1 cellular context compared by ENCODE assay signal in the genomic region with DNA sequence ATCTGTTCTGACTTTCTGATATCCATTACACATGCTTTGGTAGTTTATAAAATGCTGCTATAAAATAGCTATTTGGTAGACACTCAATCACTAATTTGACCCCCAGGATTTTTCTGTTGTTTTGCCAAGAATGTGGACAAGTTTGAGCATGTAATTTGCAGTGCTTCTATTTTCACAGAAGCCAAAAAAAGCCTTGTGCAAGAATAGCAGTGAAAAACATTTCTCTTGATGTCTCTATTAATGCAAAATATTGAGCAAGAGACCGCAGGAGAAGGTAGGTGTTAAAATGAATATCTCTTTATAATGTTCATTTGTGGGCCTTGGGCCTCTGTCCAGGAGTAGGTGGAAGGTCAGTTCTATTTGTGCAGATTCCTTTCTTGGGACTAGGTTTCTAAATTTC.
TF ChIP-seq lines count a peak whose summit lies in the region.

No MANE protein-coding gene starts in this region.

TF ChIP-seq in HEK293, 187 proteins besides CTCF, POLR2A, EP300 and RAD21:
- TF ChIP-seq, protein P1, sequence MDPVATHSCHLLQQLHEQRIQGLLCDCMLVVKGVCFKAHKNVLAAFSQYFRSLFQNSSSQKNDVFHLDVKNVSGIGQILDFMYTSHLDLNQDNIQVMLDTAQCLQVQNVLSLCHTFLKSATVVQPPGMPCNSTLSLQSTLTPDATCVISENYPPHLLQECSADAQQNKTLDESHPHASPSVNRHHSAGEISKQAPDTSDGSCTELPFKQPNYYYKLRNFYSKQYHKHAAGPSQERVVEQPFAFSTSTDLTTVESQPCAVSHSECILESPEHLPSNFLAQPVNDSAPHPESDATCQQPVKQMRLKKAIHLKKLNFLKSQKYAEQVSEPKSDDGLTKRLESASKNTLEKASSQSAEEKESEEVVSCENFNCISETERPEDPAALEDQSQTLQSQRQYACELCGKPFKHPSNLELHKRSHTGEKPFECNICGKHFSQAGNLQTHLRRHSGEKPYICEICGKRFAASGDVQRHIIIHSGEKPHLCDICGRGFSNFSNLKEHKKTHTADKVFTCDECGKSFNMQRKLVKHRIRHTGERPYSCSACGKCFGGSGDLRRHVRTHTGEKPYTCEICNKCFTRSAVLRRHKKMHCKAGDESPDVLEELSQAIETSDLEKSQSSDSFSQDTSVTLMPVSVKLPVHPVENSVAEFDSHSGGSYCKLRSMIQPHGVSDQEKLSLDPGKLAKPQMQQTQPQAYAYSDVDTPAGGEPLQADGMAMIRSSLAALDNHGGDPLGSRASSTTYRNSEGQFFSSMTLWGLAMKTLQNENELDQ (tag by site-specific recombination; IDR thresholded peaks at IDR 0.05; ENCODE audit: low read depth) = no peak
- peak; percentile 39; the same call in 1 of the 2 replicates for TF ChIP-seq GLIS1 (tag by site-specific recombination; IDR thresholded peaks at IDR 0.05)
- TF ChIP-seq, protein P2, sequence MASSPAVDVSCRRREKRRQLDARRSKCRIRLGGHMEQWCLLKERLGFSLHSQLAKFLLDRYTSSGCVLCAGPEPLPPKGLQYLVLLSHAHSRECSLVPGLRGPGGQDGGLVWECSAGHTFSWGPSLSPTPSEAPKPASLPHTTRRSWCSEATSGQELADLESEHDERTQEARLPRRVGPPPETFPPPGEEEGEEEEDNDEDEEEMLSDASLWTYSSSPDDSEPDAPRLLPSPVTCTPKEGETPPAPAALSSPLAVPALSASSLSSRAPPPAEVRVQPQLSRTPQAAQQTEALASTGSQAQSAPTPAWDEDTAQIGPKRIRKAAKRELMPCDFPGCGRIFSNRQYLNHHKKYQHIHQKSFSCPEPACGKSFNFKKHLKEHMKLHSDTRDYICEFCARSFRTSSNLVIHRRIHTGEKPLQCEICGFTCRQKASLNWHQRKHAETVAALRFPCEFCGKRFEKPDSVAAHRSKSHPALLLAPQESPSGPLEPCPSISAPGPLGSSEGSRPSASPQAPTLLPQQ (tag by site-specific recombination; IDR thresholded peaks at IDR 0.05) = 0 out of 2 replicates have a peak, but pooled peaks have one; percentile 19
- peak; percentile 65 for TF ChIP-seq OSR2 (tag by site-specific recombination; IDR thresholded peaks at IDR 0.05)
- TF ChIP-seq, protein P3, sequence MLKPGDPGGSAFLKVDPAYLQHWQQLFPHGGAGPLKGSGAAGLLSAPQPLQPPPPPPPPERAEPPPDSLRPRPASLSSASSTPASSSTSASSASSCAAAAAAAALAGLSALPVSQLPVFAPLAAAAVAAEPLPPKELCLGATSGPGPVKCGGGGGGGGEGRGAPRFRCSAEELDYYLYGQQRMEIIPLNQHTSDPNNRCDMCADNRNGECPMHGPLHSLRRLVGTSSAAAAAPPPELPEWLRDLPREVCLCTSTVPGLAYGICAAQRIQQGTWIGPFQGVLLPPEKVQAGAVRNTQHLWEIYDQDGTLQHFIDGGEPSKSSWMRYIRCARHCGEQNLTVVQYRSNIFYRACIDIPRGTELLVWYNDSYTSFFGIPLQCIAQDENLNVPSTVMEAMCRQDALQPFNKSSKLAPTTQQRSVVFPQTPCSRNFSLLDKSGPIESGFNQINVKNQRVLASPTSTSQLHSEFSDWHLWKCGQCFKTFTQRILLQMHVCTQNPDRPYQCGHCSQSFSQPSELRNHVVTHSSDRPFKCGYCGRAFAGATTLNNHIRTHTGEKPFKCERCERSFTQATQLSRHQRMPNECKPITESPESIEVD (tag by site-specific recombination; IDR thresholded peaks at IDR 0.05) = peak; percentile 35; the same call in 1 of the 2 replicates
- TF ChIP-seq, protein P4, sequence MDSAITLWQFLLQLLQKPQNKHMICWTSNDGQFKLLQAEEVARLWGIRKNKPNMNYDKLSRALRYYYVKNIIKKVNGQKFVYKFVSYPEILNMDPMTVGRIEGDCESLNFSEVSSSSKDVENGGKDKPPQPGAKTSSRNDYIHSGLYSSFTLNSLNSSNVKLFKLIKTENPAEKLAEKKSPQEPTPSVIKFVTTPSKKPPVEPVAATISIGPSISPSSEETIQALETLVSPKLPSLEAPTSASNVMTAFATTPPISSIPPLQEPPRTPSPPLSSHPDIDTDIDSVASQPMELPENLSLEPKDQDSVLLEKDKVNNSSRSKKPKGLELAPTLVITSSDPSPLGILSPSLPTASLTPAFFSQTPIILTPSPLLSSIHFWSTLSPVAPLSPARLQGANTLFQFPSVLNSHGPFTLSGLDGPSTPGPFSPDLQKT (IDR thresholded peaks at IDR 0.05; ENCODE audit: borderline replicate concordance, low read depth, low read length) = no peak
TF ChIP-seq in HEK293: peak in this region for 4.
